Comparison of ENCODE assay signal across 8 cellular contexts in genomic region chr21:34074283-34075098, GRCh38. TPM values are rescaled to one million over a fixed set of nuclear protein-coding genes. Genes with fewer than 3 reads are reported as not detected.
DNase-seq lines count a peak whose midpoint lies in the region; ATAC-seq and TF ChIP-seq lines count a peak whose summit lies in the region.

No MANE protein-coding gene starts in this region.

- no peaks in the 10 kb centered on the region; a peak in 1 of 5 replicates for H3K9me3 Mint-ChIP-seq in H9
- H3K9me3 Mint-ChIP-seq in activated T-helper 1 cell treated with anti-CD3 and anti-CD28 coated beads, Interleukin-12 subunit alpha, Interleukin-12 subunit beta, Interleukin-2, Interleukin-4 antibody, amounts not matched to agents 30 ng/mL and 10 ng/mL and 1 ng/mL, durations not matched to agents 14 hours and 24 hours and 36 hours, result no peaks in the 10 kb centered on the region

- peaks cover 12% of the 10 kb centered on the region for H3K23me2 ChIP-seq in H9 (ENCODE audit: insufficient read length, low read depth, low read length, poor library complexity, severe bottlenecking)

- no peak overlapping the region for H3K4ac ChIP-seq in H9 (ENCODE audit: low read depth, low read length)

- H4K91ac ChIP-seq in H9 (ENCODE audit: insufficient read length, low read depth, low read length), result no peak overlapping the region

- no peaks in the 10 kb centered on the region for H3K9me3 ChIP-seq in A673 (ENCODE audit: low read depth, low read length, poor library complexity, severe bottlenecking)
- H3K9me3 ChIP-seq in H9 (ENCODE audit: control insufficient read depth, low read depth, low read length), result no peaks in the 10 kb centered on the region
- no peaks in the 10 kb centered on the region for H3K9me3 ChIP-seq in right atrium auricular region
- H3K9me3 ChIP-seq in skeletal muscle satellite cell (replicated peaks; ENCODE audit: low read length), result no peaks in the 10 kb centered on the region

- peak overlapping the region; percentile 88 for H3K4me2 ChIP-seq in H9 (ENCODE audit: insufficient read depth, insufficient read length, low read length)
- peak overlapping the region; percentile 93 for H3K4me2 ChIP-seq in skeletal muscle satellite cell (ENCODE audit: low read length)

- H3K36me3 ChIP-seq in A673 (ENCODE audit: insufficient read depth, low read length, poor library complexity, severe bottlenecking), result peaks cover 9% of the 10 kb centered on the region
- no peaks in the 10 kb centered on the region for H3K36me3 ChIP-seq in right atrium auricular region
- H3K36me3 ChIP-seq in skeletal muscle satellite cell (ENCODE audit: insufficient read depth, low read length), result peaks cover 12% of the 10 kb centered on the region

- TF ChIP-seq CTCF in A673 (conservative IDR thresholded peaks at IDR 0.05; ENCODE audit: low read depth, low read length), result no peak
- TF ChIP-seq CTCF in H9 (conservative IDR thresholded peaks at IDR 0.05), result peak; percentile 30; the same call in 2 of the 3 replicates
- no peak for TF ChIP-seq CTCF in right atrium auricular region (IDR thresholded peaks at IDR 0.05)

- peaks cover 28 to 32% of the 10 kb centered on the region in 2 experiments for H3K4me1 Mint-ChIP-seq in H9
- peaks cover 56% of the 10 kb centered on the region for H3K4me1 Mint-ChIP-seq in activated T-helper 1 cell treated with anti-CD3 and anti-CD28 coated beads, Interleukin-12 subunit alpha, Interleukin-12 subunit beta, Interleukin-2, Interleukin-4 antibody, amounts not matched to agents 30 ng/mL and 10 ng/mL and 1 ng/mL, durations not matched to agents 14 hours and 24 hours and 36 hours (ENCODE audit: low read depth)

- H4K8ac ChIP-seq in H9 (replicated peaks; ENCODE audit: insufficient read length, low read depth, low read length), result no peak overlapping the region

- H3K4me3 ChIP-seq in A673 (ENCODE audit: low read depth, low read length, poor library complexity, severe bottlenecking), result peak overlapping the region; percentile 56
- H3K4me3 ChIP-seq in right atrium auricular region, result peak overlapping the region; percentile 75 to 83
- peak overlapping the region; percentile 92 for H3K4me3 ChIP-seq in skeletal muscle satellite cell (ENCODE audit: low read length)

- H3K79me1 ChIP-seq in H9 (ENCODE audit: insufficient read depth, low read depth, low read length, poor library complexity, severe bottlenecking), result peaks cover 3% of the 10 kb centered on the region

- H2AK5ac ChIP-seq in H9 (ENCODE audit: insufficient read length, low read length), result no peak overlapping the region

- CTCF ChIA-PET in A673 (lab: Charles Lee), result no interaction called here

- intact Hi-C loops in A673 (cut with micrococcal nuclease; ENCODE audit: unreplicated experiment), result no loop called here
- intact Hi-C loops in activated T-helper 1 cell treated with anti-CD3 and anti-CD28 coated beads, Interleukin-12 subunit alpha, Interleukin-12 subunit beta, Interleukin-2, Interleukin-4 antibody, amounts not matched to agents 30 ng/mL and 10 ng/mL and 1 ng/mL, durations not matched to agents 14 hours and 24 hours and 36 hours (cut with micrococcal nuclease), result loop anchor here (2.0 to 10.0 kb wide), 4 partner anchors 14 to 540 kb away; partner anchors contain the start of genes CRYZL1, DONSON, ITSN1 and RCAN1

- H3K18ac ChIP-seq in H9 (ENCODE audit: insufficient read length, low read depth, low read length), result no peak overlapping the region

- H3K27me3 Mint-ChIP-seq in H9 (ENCODE audit: low read depth), result peaks cover 11% of the 10 kb centered on the region
- peaks cover 4% of the 10 kb centered on the region for H3K27me3 Mint-ChIP-seq in activated T-helper 1 cell treated with anti-CD3 and anti-CD28 coated beads, Interleukin-12 subunit alpha, Interleukin-12 subunit beta, Interleukin-2, Interleukin-4 antibody, amounts not matched to agents 30 ng/mL and 10 ng/mL and 1 ng/mL, durations not matched to agents 14 hours and 24 hours and 36 hours (ENCODE audit: insufficient read depth)

- no peak overlapping the region for H2BK12ac ChIP-seq in H9 (ENCODE audit: insufficient read length, low read depth, low read length)

- H3T11ph ChIP-seq in H9 (ENCODE audit: low read length), result no peak overlapping the region

- no peak overlapping the region for H2BK5ac ChIP-seq in H9 (ENCODE audit: insufficient read length, low read length)

- DNase-seq in A673 (ENCODE audit: low spot score) (no peak), H9 (no peak), right atrium auricular region (ENCODE audit: low spot score) (no peak)
- no peak for DNase-seq in activated T-helper 1 cell treated with anti-CD3 and anti-CD28 coated beads, Interleukin-12 subunit alpha, Interleukin-12 subunit beta, Interleukin-2, Interleukin-4 antibody, amounts not matched to agents 30 ng/mL and 10 ng/mL and 1 ng/mL, durations not matched to agents 14 hours and 24 hours and 36 hours (ENCODE audit: low spot score)

- H3K27ac ChIP-seq in A673 (ENCODE audit: low read depth, low read length, poor library complexity, severe bottlenecking) (no peak overlapping the region), H9 (ENCODE audit: insufficient read length, low read depth, low read length) (no peak overlapping the region), right atrium auricular region (peak overlapping the region; percentile 42 to 48)

- H3K4me1 ChIP-seq in A673 (ENCODE audit: insufficient read depth, low read length, poor library complexity, severe bottlenecking), result peaks cover 19% of the 10 kb centered on the region
- peaks cover 5% of the 10 kb centered on the region for H3K4me1 ChIP-seq in H9 (ENCODE audit: insufficient read depth, low read length)
- peaks cover 0 to 45% of the 10 kb centered on the region in 2 donors for H3K4me1 ChIP-seq in right atrium auricular region
- H3K4me1 ChIP-seq in skeletal muscle satellite cell (ENCODE audit: control insufficient read depth, insufficient read depth, low read length), result peaks cover 35% of the 10 kb centered on the region

- peaks cover 16% of the 10 kb centered on the region; the same call in 1 of the 2 replicates for H3K79me2 ChIP-seq in H9 (ENCODE audit: insufficient read depth, low read length)

- no peaks in the 10 kb centered on the region for H4K20me1 ChIP-seq in H9 (ENCODE audit: control insufficient read depth, insufficient read depth, insufficient read length)

- H2BK20ac ChIP-seq in H9 (ENCODE audit: low read depth, low read length, poor library complexity, severe bottlenecking), result no peak overlapping the region

- H3K23ac ChIP-seq in H9 (ENCODE audit: insufficient read length, low read depth, low read length), result no peak overlapping the region

- no peak for ATAC-seq in HG03354 (IDR thresholded peaks at IDR 0.05; ENCODE audit: poor library complexity, severe bottlenecking, unreplicated experiment)
- ATAC-seq in GM21390 (IDR thresholded peaks at IDR 0.05; ENCODE audit: unreplicated experiment), result no peak
- no peak for ATAC-seq in HG03108 (IDR thresholded peaks at IDR 0.05; ENCODE audit: unreplicated experiment)

- no peak overlapping the region for H4K5ac ChIP-seq in H9 (ENCODE audit: insufficient read length, low read depth, low read length)

- BruUV-seq in A673 (replicated peaks; lab: Mats Ljungman, UMichigan), result TSS peak; percentile 44

- H3K9ac ChIP-seq in H9 (ENCODE audit: extremely low read depth, insufficient read length, low read length) (peak overlapping the region; percentile 21), skeletal muscle satellite cell (ENCODE audit: low read depth, low read length) (peak overlapping the region; percentile 93)

- no peak overlapping the region for H2AFZ ChIP-seq in H9 (ENCODE audit: low read length)

- H2BK15ac ChIP-seq in H9 (ENCODE audit: low read depth, low read length), result no peak overlapping the region

- peak overlapping the region; percentile 25 to 97 (median 95); a peak in 5 of 7 replicates for H3K27ac Mint-ChIP-seq in H9
- H3K27ac Mint-ChIP-seq in activated T-helper 1 cell treated with anti-CD3 and anti-CD28 coated beads, Interleukin-12 subunit alpha, Interleukin-12 subunit beta, Interleukin-2, Interleukin-4 antibody, amounts not matched to agents 30 ng/mL and 10 ng/mL and 1 ng/mL, durations not matched to agents 14 hours and 24 hours and 36 hours, result peak overlapping the region; percentile 90

- no CpG with 5 or more reads among the region's 32 CpGs for WGBS in H9 (ENCODE audit: extremely low coverage, insufficient read length, low lambda C conversion rate)

- peaks cover 7 to 23% (median 16%) of the 10 kb centered on the region in 3 experiments; a peak in 6 of 7 replicates for H3K36me3 Mint-ChIP-seq in H9 (ENCODE audit: insufficient read depth in 1 of 3, low read depth in 3 of 3)
- H3K36me3 Mint-ChIP-seq in activated T-helper 1 cell treated with anti-CD3 and anti-CD28 coated beads, Interleukin-12 subunit alpha, Interleukin-12 subunit beta, Interleukin-2, Interleukin-4 antibody, amounts not matched to agents 30 ng/mL and 10 ng/mL and 1 ng/mL, durations not matched to agents 14 hours and 24 hours and 36 hours (ENCODE audit: low read depth), result peaks cover 46% of the 10 kb centered on the region

- POLR2A ChIA-PET in A673 (lab: Charles Lee; ENCODE audit: low non-redundant PET), result no interaction called here

- H3K56ac ChIP-seq in H9 (ENCODE audit: insufficient read length, low read depth, low read length), result no peak overlapping the region

- peak overlapping the region; percentile 94 to 97 for H3K4me3 Mint-ChIP-seq in H9
- H3K4me3 Mint-ChIP-seq in activated T-helper 1 cell treated with anti-CD3 and anti-CD28 coated beads, Interleukin-12 subunit alpha, Interleukin-12 subunit beta, Interleukin-2, Interleukin-4 antibody, amounts not matched to agents 30 ng/mL and 10 ng/mL and 1 ng/mL, durations not matched to agents 14 hours and 24 hours and 36 hours, result peak overlapping the region; percentile 96

- H2BK120ac ChIP-seq in H9 (ENCODE audit: low read depth, low read length, poor library complexity, severe bottlenecking), result no peak overlapping the region

- no peak overlapping the region; the same call in 1 of the 2 replicates for H3K14ac ChIP-seq in H9 (ENCODE audit: insufficient read depth, low read length)

- H3K27me3 ChIP-seq in A673 (replicated peaks; ENCODE audit: insufficient read depth, low read depth, low read length, poor library complexity) (no peaks in the 10 kb centered on the region), H9 (ENCODE audit: insufficient read depth, low read length) (no peaks in the 10 kb centered on the region), right atrium auricular region (no peaks in the 10 kb centered on the region), skeletal muscle satellite cell (ENCODE audit: control insufficient read depth, insufficient read depth, low read length) (peaks cover 2% of the 10 kb centered on the region)

RNA-seq across cellular contexts. Expression of gene MRPS6, which starts 1.1 kb away (rescaled TPM):
- total RNA-seq in A673 (2021) (99.7 and 115 TPM in 2 replicates), H9 (2021) (77.5 and 83.2 TPM in 2 replicates), right atrium auricular region (10 to 100 TPM; 18.8 to 30.4 TPM)
- total RNA-seq in activated T-helper 1 cell treated with anti-CD3 and anti-CD28 coated beads, Interleukin-12 subunit alpha, Interleukin-12 subunit beta, Interleukin-2, Interleukin-4 antibody, amounts not matched to agents 30 ng/mL and 10 ng/mL and 1 ng/mL, durations not matched to agents 14 hours and 24 hours and 36 hours, result 137 and 139 TPM in 2 replicates
- total RNA-seq in skeletal muscle satellite cell (2012; rRNA removed), result 26.1 and 35.4 TPM in 2 replicates

RNA-seq across cellular contexts. Expression of gene SLC5A3, which starts 1.1 kb away (rescaled TPM):
- total RNA-seq in A673 (2021) (18.4 and 20.5 TPM in 2 replicates), H9 (2021) (11.4 and 12.3 TPM in 2 replicates), right atrium auricular region (1 to 10 TPM; 4.4 to 4.6 TPM)
- total RNA-seq in activated T-helper 1 cell treated with anti-CD3 and anti-CD28 coated beads, Interleukin-12 subunit alpha, Interleukin-12 subunit beta, Interleukin-2, Interleukin-4 antibody, amounts not matched to agents 30 ng/mL and 10 ng/mL and 1 ng/mL, durations not matched to agents 14 hours and 24 hours and 36 hours, result 45.4 and 48.0 TPM in 2 replicates
- total RNA-seq in skeletal muscle satellite cell (2012; rRNA removed), result 25.3 and 31.7 TPM in 2 replicates

Comparison
In these comparisons a context has a peak if more than half of its experiments do, and no peak if none do; other contexts are left out.
1. H3K27ac ChIP-seq: peak in right atrium auricular region (2 of 2); none in A673 (single experiment) and H9 (single experiment).
2. Peak in every context shown above with its lines, with median percentiles within 50 percentile points of each other: H3K4me3 ChIP-seq.